In the genomic region with DNA sequence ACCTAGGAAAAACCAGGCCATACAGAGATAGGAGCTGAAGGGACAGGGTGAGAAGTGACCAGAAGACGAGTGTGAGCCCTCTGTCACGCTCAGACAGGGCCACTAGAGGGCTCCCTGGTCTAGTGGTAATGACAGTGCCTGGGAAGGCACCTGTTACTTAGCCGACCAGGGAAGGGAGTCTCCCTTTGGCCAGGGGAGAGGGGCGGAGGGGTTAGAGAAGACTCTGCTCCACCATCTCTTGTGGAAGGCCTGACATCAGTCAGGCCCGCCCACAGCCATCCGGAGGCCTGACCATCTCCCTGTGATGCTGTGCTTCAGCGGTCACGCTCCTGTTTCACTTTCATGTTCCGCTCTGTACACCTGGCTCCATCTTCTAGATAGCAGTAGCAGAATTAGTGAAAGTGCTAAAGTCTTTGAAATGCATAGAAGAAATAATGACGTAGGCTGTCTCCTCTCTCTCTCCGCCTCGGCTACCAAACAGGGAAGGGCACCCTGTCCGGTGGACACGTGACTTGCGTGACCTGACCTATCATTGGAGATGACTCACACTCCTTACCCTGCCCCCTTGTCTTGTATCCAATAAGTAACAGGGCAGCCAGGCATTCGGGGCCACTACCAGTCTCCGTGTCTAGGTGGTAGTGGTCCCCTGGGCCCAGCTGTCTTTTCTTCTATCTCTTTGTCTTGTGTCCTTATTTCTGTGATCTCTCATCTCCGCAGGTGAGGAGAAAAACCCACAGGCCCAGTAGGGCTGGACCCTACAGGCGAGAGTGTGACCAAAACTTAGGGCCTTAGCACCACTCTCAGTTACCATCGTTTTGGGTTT, we compare ENCODE assay signal across 8 cellular contexts. TPM values are rescaled to one million over a fixed set of nuclear protein-coding genes. Genes with fewer than 3 reads are reported as not detected.
A peak's percentile ranks its signal among the peaks of the same experiment; 100 is the strongest.
DNase-seq lines count a peak whose midpoint lies in the region; ATAC-seq, FAIRE-seq and TF ChIP-seq lines count a peak whose summit lies in the region.

No MANE protein-coding gene starts in this region.

- H3K27me3 ChIP-seq in astrocyte (ENCODE audit: insufficient read depth, low read length) (peaks cover 7% of the 10 kb centered on the region), iPS DF 6.9 (ENCODE audit: control insufficient read depth, insufficient read depth, low read length) (no peaks in the 10 kb centered on the region)

- H3K9me3 ChIP-seq in T-helper 17 cell (ENCODE audit: control insufficient read depth, low read length, poor library complexity, severe bottlenecking): no peaks in the 10 kb centered on the region
- H3K9me3 ChIP-seq in astrocyte (ENCODE audit: insufficient read depth, low read depth, low read length): no peaks in the 10 kb centered on the region
- H3K9me3 ChIP-seq in iPS DF 6.9 (ENCODE audit: control insufficient read depth, insufficient read depth, low read length): no peaks in the 10 kb centered on the region

- H3K4me3 ChIP-seq in astrocyte (ENCODE audit: insufficient read depth, low read depth, low read length) (no peak overlapping the region), iPS DF 6.9 (ENCODE audit: low read length) (no peak overlapping the region)

- TF ChIP-seq CTCF in astrocyte (IDR thresholded peaks at IDR 0.05; ENCODE audit: insufficient read depth, low read depth, low read length): peak; percentile 42

- H3K9me3 Mint-ChIP-seq in astrocyte (ENCODE audit: unreplicated experiment): peaks cover 2% of the 10 kb centered on the region

- H3K27me3 Mint-ChIP-seq in T-helper 17 cell (peaks cover 5% of the 10 kb centered on the region), astrocyte (ENCODE audit: low read depth, unreplicated experiment) (peaks cover 26% of the 10 kb centered on the region)

- H3K36me3 Mint-ChIP-seq in T-helper 17 cell (ENCODE audit: low read depth) (no peaks in the 10 kb centered on the region), astrocyte (ENCODE audit: low read depth, unreplicated experiment) (no peaks in the 10 kb centered on the region)

- no peaks in the 10 kb centered on the region for H4K20me1 ChIP-seq in astrocyte (ENCODE audit: insufficient read depth, low read length)

- H2AFZ ChIP-seq in astrocyte (ENCODE audit: low read depth, low read length): no peak overlapping the region

- no peak overlapping the region for H3K4me2 ChIP-seq in astrocyte (ENCODE audit: low read length)

- H3K4me1 Mint-ChIP-seq in T-helper 17 cell (peaks cover 20% of the 10 kb centered on the region), astrocyte (ENCODE audit: low read depth, unreplicated experiment) (no peaks in the 10 kb centered on the region)

- no peak overlapping the region for H3K9ac ChIP-seq in astrocyte (ENCODE audit: low read length)

- no peak overlapping the region for H3K27ac ChIP-seq in astrocyte (ENCODE audit: low read depth, low read length)
- no peak overlapping the region for H3K27ac ChIP-seq in iPS DF 6.9 (ENCODE audit: low read length)

- no peaks in the 10 kb centered on the region for H3K4me1 ChIP-seq in astrocyte (ENCODE audit: insufficient read depth, low read length)
- no peaks in the 10 kb centered on the region for H3K4me1 ChIP-seq in iPS DF 6.9 (ENCODE audit: control insufficient read depth, insufficient read depth, low read length)

- no peak for FAIRE-seq in astrocyte (lab: Jason Lieb, UNC)

- WGBS in iPS DF 6.9 (ENCODE audit: insufficient coverage, insufficient read length): no CpG with 5 or more reads among the region's 20 CpGs

- H3K27ac Mint-ChIP-seq in T-helper 17 cell (peak overlapping the region; percentile 85), astrocyte (ENCODE audit: unreplicated experiment) (no peak overlapping the region)

- in situ Hi-C loops in KBM-7 (cut with MboI; ENCODE audit: low pct_unique_long_range_greater_than_20kb, low sequenced_read_pairs): no loop called here

- ATAC-seq in GM21515 (IDR thresholded peaks at IDR 0.05; ENCODE audit: unreplicated experiment): peak; percentile 90
- ATAC-seq in T-helper 17 cell: peak; percentile 84

- DNase-seq in ELR (ENCODE audit: low read depth): peak; percentile 61
- DNase-seq in KBM-7: peak; percentile 78
- peak; percentile 46 to 58 (median 50) for DNase-seq in T-helper 17 cell
- DNase-seq in astrocyte (ENCODE audit: low read depth): no peak
- peak; percentile 39 for DNase-seq in iPS DF 6.9 (ENCODE audit: low read depth, low spot score)
- peak; percentile 52 for DNase-seq in stimulated activated CD4-positive, alpha-beta T cell treated with anti-CD3 and anti-CD28 coated beads, Interleukin-12 subunit alpha, Interleukin-12 subunit beta, amount 100 ng/mL, for 4 hours
- DNase-seq in NCI-H226: no peak

- H3K36me3 ChIP-seq in astrocyte (ENCODE audit: insufficient read depth, low read length) (no peaks in the 10 kb centered on the region), iPS DF 6.9 (ENCODE audit: control insufficient read depth, insufficient read depth, low read length) (no peaks in the 10 kb centered on the region)

- H3K4me3 Mint-ChIP-seq in T-helper 17 cell: peak overlapping the region; percentile 87
- no peak overlapping the region for H3K4me3 Mint-ChIP-seq in astrocyte (ENCODE audit: unreplicated experiment)

- no peaks in the 10 kb centered on the region for H3K79me2 ChIP-seq in astrocyte (ENCODE audit: insufficient read depth, low read length)

RNA-seq across cellular contexts. Expression of a gene that starts 26.7 kb away (rescaled TPM):
- not detected for total RNA-seq in T-helper 17 cell
- not detected in 2 replicates for total RNA-seq in astrocyte

RNA-seq across cellular contexts. Expression of a gene that starts 26.8 kb away (rescaled TPM):
- total RNA-seq in T-helper 17 cell (10 to 100 TPM; 83.9 to 89.9 TPM), astrocyte (62.8 and 65.2 TPM in 2 replicates)

Comparison
In these comparisons a context has a peak if more than half of its experiments do, and no peak if none do; other contexts are left out.
1. DNase-seq: peak in ELR (single experiment), KBM-7 (single experiment), T-helper 17 cell (3 of 3), iPS DF 6.9 (single experiment) and stimulated activated CD4-positive, alpha-beta T cell treated with anti-CD3 and anti-CD28 coated beads, Interleukin-12 subunit alpha, Interleukin-12 subunit beta, amount 100 ng/mL, for 4 hours (single experiment); none in astrocyte (single experiment) and NCI-H226 (single experiment).